10 cellular contexts compared by ENCODE assay signal in the genomic region with DNA sequence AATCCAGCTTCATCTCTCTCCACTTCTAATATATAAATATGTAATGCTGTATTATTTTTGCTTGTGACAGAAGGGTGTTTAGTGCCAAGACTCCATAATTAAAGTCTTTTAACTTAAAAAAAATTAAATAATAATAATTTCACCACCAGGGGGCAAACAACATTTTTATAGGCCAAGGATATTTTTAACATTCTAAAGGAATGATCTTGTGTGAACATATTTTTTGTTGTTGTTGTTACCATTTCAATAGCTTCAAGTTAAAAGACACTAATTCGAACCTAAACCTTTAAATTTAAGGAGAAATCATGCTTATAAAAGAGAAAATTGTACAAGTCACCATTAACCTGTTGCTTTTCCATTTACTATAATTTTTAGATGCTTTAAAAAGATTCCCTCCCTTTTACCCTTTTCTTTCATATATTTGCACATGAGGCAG. TPM values are rescaled to one million over a fixed set of nuclear protein-coding genes. Genes with fewer than 3 reads are reported as not detected.
A peak's percentile ranks its signal among the peaks of the same experiment; 100 is the strongest.
DNase-seq lines count a peak whose midpoint lies in the region; ATAC-seq, FAIRE-seq and TF ChIP-seq lines count a peak whose summit lies in the region.
"Had no signal": no experiment of that assay in that cellular context is flagged by ENCODE, and none has a peak within 500 bp of the region (broad histone marks: within the 10 kb centered on the region; RNA-seq: fewer than 3 reads in every experiment).

No MANE protein-coding gene starts in this region.

- FAIRE-seq in K562 (lab: Jason Lieb, UNC): no peak

- CTCF ChIA-PET in CD4-positive, alpha-beta memory T cell (lab: Charles Lee; ENCODE audit: partially characterized antibody): interaction anchor here (0.6 to 11.9 kb wide), 18 partner anchors 9 to 999 kb away, joined by 3 to 133 read pairs (median 4); a partner anchor contains a TSS
- CTCF ChIA-PET in K562 (lab: Yijun Ruan, JAX; ENCODE audit: low intra/inter-chr PET ratio): interaction anchor here (0.9 kb wide), 1 partner anchor 184 kb away, joined by 5 read pairs; no protein-coding TSS in a partner anchor
- CTCF ChIA-PET in naive thymus-derived CD4-positive, alpha-beta T cell (lab: Charles Lee): interaction anchor here (0.7 to 3.7 kb wide), 10 partner anchors 11 to 979 kb away, joined by 3 to 15 read pairs (median 4); no protein-coding TSS in a partner anchor

- peak in 4 of 5 donors; percentile 38 to 51 (median 44) for DNase-seq in CD4-positive, alpha-beta memory T cell
- peak; percentile 30 for DNase-seq in HT-29 (ENCODE audit: low spot score)
- DNase-seq in K562 (ENCODE audit: extremely low read depth in 1 of 4, low spot score in 3 of 4): no peak
- peak in 6 of 9 donors; percentile 21 to 52 (median 45) for DNase-seq in naive thymus-derived CD4-positive, alpha-beta T cell
- no peak for DNase-seq in GF-D8 (lab: John Stamatoyannopoulos, UW)
- no peak for DNase-seq in ascending aorta (ENCODE audit: low spot score in 2 of 2)
- DNase-seq: NCI-H1048; stimulated activated CD4-positive, alpha-beta T cell treated with anti-CD3 and anti-CD28 coated beads, Interleukin-1b, Interleukin-23, amount 100 ng/mL, for 48 hours had no signal

- no peaks in the 10 kb centered on the region for H3K9me1 ChIP-seq in K562 (ENCODE audit: control insufficient read depth, insufficient read depth, low read length)

- no peaks in the 10 kb centered on the region for H4K20me1 ChIP-seq in K562 (replicated peaks; ENCODE audit: control insufficient read depth, insufficient read depth, low read length)

- H3K79me2 ChIP-seq in K562 (ENCODE audit: control insufficient read depth, insufficient read depth, low read length): no peaks in the 10 kb centered on the region

- peaks cover 5 to 7% of the 10 kb centered on the region in 2 donors for H3K27me3 Mint-ChIP-seq in CD4-positive, alpha-beta memory T cell
- peaks cover 0 to 23% (median 5%) of the 10 kb centered on the region in 5 donors for H3K27me3 Mint-ChIP-seq in naive thymus-derived CD4-positive, alpha-beta T cell

- no peak for TF ChIP-seq POLR2A in K562 (conservative IDR thresholded peaks at IDR 0.05)

- peak; percentile 39 to 47 for TF ChIP-seq RAD21 in K562 (CRISPR knock-in tag; conservative IDR thresholded peaks at IDR 0.05 in 1 of 2, IDR thresholded peaks at IDR 0.05 in 1 of 2)

- H2AFZ ChIP-seq in K562 (ENCODE audit: low read depth, low read length): peak overlapping the region; percentile 54

- H3K4me3 Mint-ChIP-seq in CD4-positive, alpha-beta memory T cell: no peak overlapping the region
- no peak overlapping the region for H3K4me3 Mint-ChIP-seq in naive thymus-derived CD4-positive, alpha-beta T cell

- in situ Hi-C loops in K562 (cut with MboI): no loop called here

- H3K27ac ChIP-seq in CD4-positive, alpha-beta memory T cell (ENCODE audit: low read depth, low read length): no peak overlapping the region
- H3K27ac ChIP-seq in K562 (ENCODE audit: extremely low read depth, low read depth, low read length): no peak overlapping the region
- no peak overlapping the region for H3K27ac ChIP-seq in naive thymus-derived CD4-positive, alpha-beta T cell (ENCODE audit: low read depth, low read length)
- H3K27ac ChIP-seq in ascending aorta: no peak overlapping the region

- H3K36me3 Mint-ChIP-seq in CD4-positive, alpha-beta memory T cell: no peaks in the 10 kb centered on the region
- H3K36me3 Mint-ChIP-seq in naive thymus-derived CD4-positive, alpha-beta T cell: peaks cover 0 to 2% (median 0%) of the 10 kb centered on the region in 5 donors

- H3K36me3 ChIP-seq in CD4-positive, alpha-beta memory T cell (ENCODE audit: insufficient read depth, low read length): no peaks in the 10 kb centered on the region
- no peaks in the 10 kb centered on the region for H3K36me3 ChIP-seq in K562 (ENCODE audit: control insufficient read depth, insufficient read depth, low read length)
- H3K36me3 ChIP-seq in naive thymus-derived CD4-positive, alpha-beta T cell (ENCODE audit: control insufficient read depth in 2 of 3, insufficient read depth in 3 of 3, low read length in 3 of 3): no peaks in the 10 kb centered on the region
- no peaks in the 10 kb centered on the region for H3K36me3 ChIP-seq in ascending aorta

- H3K4me3 ChIP-seq in CD4-positive, alpha-beta memory T cell (ENCODE audit: low read length in 2 of 2): no peak overlapping the region
- H3K4me3 ChIP-seq in K562 (no peak overlapping the region), ascending aorta (no peak overlapping the region)
- H3K4me3 ChIP-seq in naive thymus-derived CD4-positive, alpha-beta T cell (ENCODE audit: low read length): no peak overlapping the region

- H3K4me2 ChIP-seq in K562 (ENCODE audit: insufficient read depth, low read length): no peak overlapping the region

- no peak for TF ChIP-seq EP300 in K562 (IDR thresholded peaks at IDR 0.05; ENCODE audit: low read length)

- H3K9me3 Mint-ChIP-seq in CD4-positive, alpha-beta memory T cell: peaks cover 0 to 11% (median 0%) of the 10 kb centered on the region in 8 donors
- H3K9me3 Mint-ChIP-seq in naive thymus-derived CD4-positive, alpha-beta T cell: peaks cover 0 to 9% (median 0%) of the 10 kb centered on the region in 11 donors

- H3K9me3 ChIP-seq in CD4-positive, alpha-beta memory T cell (ENCODE audit: control insufficient read depth in 1 of 2, low read length in 2 of 2): no peaks in the 10 kb centered on the region
- H3K9me3 ChIP-seq in K562 (replicated peaks; ENCODE audit: control insufficient read depth, insufficient read depth, low read depth, low read length) (no peaks in the 10 kb centered on the region), ascending aorta (peaks cover 0 to 6% of the 10 kb centered on the region in 2 donors)
- H3K9me3 ChIP-seq in naive thymus-derived CD4-positive, alpha-beta T cell (ENCODE audit: control insufficient read depth in 2 of 3, low read length in 3 of 3): no peaks in the 10 kb centered on the region

- peaks cover 0 to 4% (median under 1%) of the 10 kb centered on the region in 4 donors for H3K4me1 Mint-ChIP-seq in CD4-positive, alpha-beta memory T cell
- peaks cover 0 to 6% (median 0%) of the 10 kb centered on the region in 7 donors for H3K4me1 Mint-ChIP-seq in naive thymus-derived CD4-positive, alpha-beta T cell

- H3K9ac ChIP-seq in K562 (ENCODE audit: insufficient read depth in 1 of 2, low read depth in 2 of 2, low read length in 2 of 2): no peak overlapping the region

- 0% methylated on average over 1 of the region's 1 CpG for WGBS in K562 (ENCODE audit: insufficient coverage, low coverage, missing lambda C conversion rate)

- no peak overlapping the region for H3K27ac Mint-ChIP-seq in CD4-positive, alpha-beta memory T cell
- no peak overlapping the region for H3K27ac Mint-ChIP-seq in naive thymus-derived CD4-positive, alpha-beta T cell

- H3K4me1 ChIP-seq in CD4-positive, alpha-beta memory T cell (ENCODE audit: insufficient read depth, low read length): no peaks in the 10 kb centered on the region
- peaks cover 0 to 12% of the 10 kb centered on the region in 2 experiments; a peak in 4 of 5 replicates for H3K4me1 ChIP-seq in K562 (replicated peaks in 1 of 2; ENCODE audit: control insufficient read depth in 2 of 2, insufficient read depth in 2 of 2, low read length in 2 of 2)
- H3K4me1 ChIP-seq in naive thymus-derived CD4-positive, alpha-beta T cell (ENCODE audit: control insufficient read depth in 2 of 2, insufficient read depth in 2 of 2, low read length in 2 of 2): no peaks in the 10 kb centered on the region
- H3K4me1 ChIP-seq in ascending aorta: no peaks in the 10 kb centered on the region

- no TSS peak for BruUV-seq in K562 (replicated peaks; lab: Mats Ljungman, UMichigan)

- no peak for ATAC-seq in K562
- ATAC-seq in naive thymus-derived CD4-positive, alpha-beta T cell: no peak
- ATAC-seq in HG03469 (IDR thresholded peaks at IDR 0.05; ENCODE audit: unreplicated experiment): no peak
- no peak for ATAC-seq in esophagus mucosa

- no peaks in the 10 kb centered on the region for H3K27me3 ChIP-seq in CD4-positive, alpha-beta memory T cell (ENCODE audit: insufficient read depth, low read length)
- H3K27me3 ChIP-seq in K562 (ENCODE audit: control insufficient read depth in 2 of 2, insufficient read depth in 2 of 2, low read length in 2 of 2): no peaks in the 10 kb centered on the region
- no peaks in the 10 kb centered on the region for H3K27me3 ChIP-seq in naive thymus-derived CD4-positive, alpha-beta T cell (ENCODE audit: control insufficient read depth in 2 of 2, insufficient read depth in 2 of 2, low read length in 2 of 2)
- no peaks in the 10 kb centered on the region for H3K27me3 ChIP-seq in ascending aorta

- TF ChIP-seq CTCF in K562 (IDR thresholded peaks at IDR 0.05 in 2 of 3, conservative IDR thresholded peaks at IDR 0.05 in 1 of 3; ENCODE audit: insufficient read depth in 2 of 3, low read depth in 1 of 3, low read length in 3 of 3) (peak in 2 of 3 experiments; percentile 8 to 42; a peak in 4 of 6 replicates), ascending aorta (IDR thresholded peaks at IDR 0.05) (peak in 1 of 3 experiments; percentile 36)

- POLR2A ChIA-PET in CD4-positive, alpha-beta memory T cell (lab: Charles Lee; ENCODE audit: partially characterized antibody): interaction anchor here (0.7 to 1.8 kb wide), 3 partner anchors 8 to 426 kb away, joined by 3 to 13 read pairs (median 5); a partner anchor contains a TSS
- POLR2A ChIA-PET in K562 (lab: Yijun Ruan, JAX): no interaction called here
- POLR2A ChIA-PET in naive thymus-derived CD4-positive, alpha-beta T cell (lab: Charles Lee): interaction anchor here (1.1 to 2.8 kb wide), 3 partner anchors 218 to 426 kb away, joined by 3 to 7 read pairs (median 3); a partner anchor contains a TSS

- intact Hi-C loops in CD4-positive, alpha-beta memory T cell (cut with micrococcal nuclease): loop anchor here (1.0 to 5.0 kb wide), 3 partner anchors 410 to 1056 kb away; no protein-coding TSS in a partner anchor
- intact Hi-C loops in K562 (cut with micrococcal nuclease) (loop anchor here (10.0 kb wide), 2 partner anchors 174 to 414 kb away; no protein-coding TSS in a partner anchor), ascending aorta (cut with DNase I) (loop anchor here (2.0 kb wide), 1 partner anchor 978 kb away; no protein-coding TSS in a partner anchor)
- intact Hi-C loops in naive thymus-derived CD4-positive, alpha-beta T cell (cut with micrococcal nuclease): loop anchor here (1.0 to 2.0 kb wide), 8 partner anchors 11 to 1057 kb away; no protein-coding TSS in a partner anchor

RNA-seq across cellular contexts. Expression of a gene that starts 7.5 kb away (rescaled TPM):
- 10 to 100 TPM; 15.0 to 16.7 TPM for total RNA-seq in CD4-positive, alpha-beta memory T cell
- 10 to 100 TPM; 13.0 to 22.0 TPM for polyA plus RNA-seq in CD4-positive, alpha-beta memory T cell
- 22.0 and 26.5 TPM in 2 replicates for total RNA-seq in HT-29 (2014; rRNA removed; shearing (Covaris generic))
- 29.4 and 61.1 TPM in 2 replicates for total RNA-seq in K562 (2011; cell fraction: chromatin; rRNA removed; ENCODE audit: low replicate concordance)
- 34.9 and 39.7 TPM in 2 replicates for total RNA-seq in K562 (2011; cell fraction: nucleolus; rRNA removed)
- total RNA-seq in K562 (2011; cell fraction: nucleoplasm; rRNA removed): 35.4 and 45.9 TPM in 2 replicates
- total RNA-seq in K562 (2014; rRNA removed): 57.7 and 77.6 TPM in 2 replicates
- 40.3 and 46.3 TPM in 2 replicates for total RNA-seq in K562 (2014; rRNA removed; fragmentation: Illumina TruSeq; extraction: Trizol)
- total RNA-seq in K562 (2015; rRNA removed; fragmentation: Illumina TruSeq; extraction: Trizol): 43.7 and 47.5 TPM in 2 replicates
- total RNA-seq in K562 (2021): 36.4 and 39.6 TPM in 2 replicates
- polyA plus RNA-seq in K562 (2011; rRNA removed): 57.6 and 63.4 TPM in 2 replicates
- 21.2 and 30.8 TPM in 2 replicates for polyA plus RNA-seq in K562 (2011; cell fraction: cytosol; rRNA removed)
- 23.2 and 30.1 TPM in 2 replicates for polyA plus RNA-seq in K562 (2011; cell fraction: nucleus; rRNA removed)
- polyA plus RNA-seq in K562 (2012): 30.9 and 42.9 TPM in 2 replicates
- polyA plus RNA-seq in K562 (2014; fragmentation: Illumina TruSeq; extraction: Trizol): 39.7 and 52.9 TPM in 2 replicates
- polyA plus RNA-seq in K562 (2014; fragmentation: Nextera tagmentation; extraction: Ambion mirVana): 1 to 10 TPM; 5.4 to 6.5 TPM
- 45.4 and 60.6 TPM in 2 replicates for polyA plus RNA-seq in K562 (2014; rRNA removed)
- 44.3 and 45.7 TPM in 2 replicates for polyA minus RNA-seq in K562 (2011; rRNA and poly(A)+ RNA removed)
- 18.0 and 26.0 TPM in 2 replicates for polyA minus RNA-seq in K562 (2011; cell fraction: cytosol; rRNA and poly(A)+ RNA removed)
- 39.7 and 46.4 TPM in 2 replicates for polyA minus RNA-seq in K562 (2011; cell fraction: nucleus; rRNA and poly(A)+ RNA removed)
- 10 to 100 TPM; 11.0 to 23.9 (median 12.1) TPM for total RNA-seq in naive thymus-derived CD4-positive, alpha-beta T cell
- polyA plus RNA-seq in naive thymus-derived CD4-positive, alpha-beta T cell: 10 to 100 TPM in 1 of 2 donors, 1 to 10 TPM in 1; 9.4 to 13.1 TPM
- total RNA-seq in esophagus mucosa: 13.6 TPM
- 26.1 TPM for total RNA-seq in ascending aorta

Comparison
In these comparisons a context has a peak if more than half of its experiments do, and no peak if none do; other contexts are left out.
1. DNase-seq: peak in CD4-positive, alpha-beta memory T cell (4 of 5), HT-29 (single experiment) and naive thymus-derived CD4-positive, alpha-beta T cell (6 of 9); none in K562 (0 of 4), GF-D8 (single experiment) and ascending aorta (0 of 2).